Comparison of ENCODE assay signal across 1 cellular context in the genomic region with DNA sequence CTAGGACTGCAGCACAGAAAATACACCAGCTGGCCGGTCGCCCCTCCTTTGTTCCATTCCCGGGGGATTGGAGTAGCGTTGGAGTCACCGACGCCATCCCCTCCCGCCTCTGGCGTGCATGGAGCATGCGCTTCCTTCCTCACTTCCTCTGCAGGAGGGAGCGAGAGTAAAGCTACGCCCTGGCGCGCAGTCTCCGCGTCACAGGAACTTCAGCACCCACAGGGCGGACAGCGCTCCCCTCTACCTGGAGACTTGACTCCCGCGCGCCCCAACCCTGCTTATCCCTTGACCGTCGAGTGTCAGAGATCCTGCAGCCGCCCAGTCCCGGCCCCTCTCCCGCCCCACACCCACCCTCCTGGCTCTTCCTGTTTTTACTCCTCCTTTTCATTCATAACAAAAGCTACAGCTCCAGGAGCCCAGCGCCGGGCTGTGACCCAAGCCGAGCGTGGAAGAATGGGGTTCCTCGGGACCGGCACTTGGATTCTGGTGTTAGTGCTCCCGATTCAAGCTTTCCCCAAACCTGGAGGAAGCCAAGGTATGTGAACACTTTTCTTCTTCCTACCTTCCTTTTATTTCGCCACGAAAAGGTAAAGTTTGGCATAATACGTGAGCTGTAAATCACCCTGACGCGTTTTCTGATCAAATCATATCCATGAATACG.
A peak's percentile ranks its signal among the peaks of the same experiment; 100 is the strongest.
TF ChIP-seq lines count a peak whose summit lies in the region.

Gene SCG3 (plus strand): TSS at position 201 of the 661 bp plus-strand sequence. CDS start 253 bp downstream, at position 454.

TF ChIP-seq in HepG2, 621 proteins besides CTCF, POLR2A, EP300 and RAD21 (continued from another document and continues in another):
- TF ChIP-seq THAP9 (CRISPR knock-in tag; IDR thresholded peaks at IDR 0.05; ENCODE audit: borderline replicate concordance) (no peak), ZNF792 (CRISPR knock-in tag; IDR thresholded peaks at IDR 0.05) (peak; percentile 81), ADNP (CRISPR knock-in tag; IDR thresholded peaks at IDR 0.05) (no peak), ZNF264 (CRISPR knock-in tag; IDR thresholded peaks at IDR 0.05) (peak; percentile 61; the same call in 1 of the 2 replicates), NCOA2 (CRISPR knock-in tag; IDR thresholded peaks at IDR 0.05) (peak; percentile 37; the same call in 1 of the 2 replicates), ZNF383 (CRISPR knock-in tag; IDR thresholded peaks at IDR 0.05; ENCODE audit: borderline replicate concordance) (no peak), HOXA3 (CRISPR knock-in tag; IDR thresholded peaks at IDR 0.05) (peak; percentile 75), ZNF564 (CRISPR knock-in tag; IDR thresholded peaks at IDR 0.05) (0 out of 2 replicates have a peak, but pooled peaks have one; percentile 39), ZNF451 (CRISPR knock-in tag; IDR thresholded peaks at IDR 0.05) (0 out of 2 replicates have a peak, but pooled peaks have one; percentile 72), ZMYM4 (CRISPR knock-in tag; IDR thresholded peaks at IDR 0.05) (0 out of 2 replicates have a peak, but pooled peaks have one; percentile 21), ZNF441 (CRISPR knock-in tag; IDR thresholded peaks at IDR 0.05; ENCODE audit: borderline replicate concordance) (peak; percentile 72; the same call in 1 of the 2 replicates), ZHX2 (IDR thresholded peaks at IDR 0.05; ENCODE audit: low read depth) (no peak), ZHX2 (CRISPR knock-in tag; IDR thresholded peaks at IDR 0.05; ENCODE audit: borderline replicate concordance) (0 out of 2 replicates have a peak, but pooled peaks have one; percentile 70), BRCA1 (CRISPR knock-in tag; IDR thresholded peaks at IDR 0.05) (peak; percentile 94), SRSF1 (optimal IDR thresholded peaks at IDR 0.05; ENCODE audit: low read depth, low read length) (peak; percentile 38), ZBED4 (CRISPR knock-in tag; IDR thresholded peaks at IDR 0.05; ENCODE audit: borderline replicate concordance) (0 out of 2 replicates have a peak, but pooled peaks have one; percentile 78), HES4 (CRISPR knock-in tag; IDR thresholded peaks at IDR 0.05; ENCODE audit: borderline replicate concordance) (peak; percentile 56; the same call in 1 of the 2 replicates), ARNT2 (CRISPR knock-in tag; IDR thresholded peaks at IDR 0.05; ENCODE audit: low read depth) (0 out of 2 replicates have a peak, but pooled peaks have one; percentile 54), MIER3 (CRISPR knock-in tag; IDR thresholded peaks at IDR 0.05; ENCODE audit: borderline replicate concordance) (peak; percentile 48; the same call in 1 of the 2 replicates), RFXAP (CRISPR knock-in tag; IDR thresholded peaks at IDR 0.05; ENCODE audit: borderline replicate concordance) (peak; percentile 42; the same call in 1 of the 2 replicates), SNAPC4 (CRISPR knock-in tag; IDR thresholded peaks at IDR 0.05) (no peak), ZNF777 (CRISPR knock-in tag; IDR thresholded peaks at IDR 0.05) (peak; percentile 73), HOXD1 (CRISPR knock-in tag; IDR thresholded peaks at IDR 0.05) (0 out of 2 replicates have a peak, but pooled peaks have one; percentile 70), ISL2 (CRISPR knock-in tag; IDR thresholded peaks at IDR 0.05) (0 out of 2 replicates have a peak, but pooled peaks have one; percentile 33), TAF1 (CRISPR knock-in tag; IDR thresholded peaks at IDR 0.05) (no peak), ZNF773 (CRISPR knock-in tag; IDR thresholded peaks at IDR 0.05; ENCODE audit: borderline replicate concordance) (peak; percentile 92), ARHGAP35 (CRISPR knock-in tag; IDR thresholded peaks at IDR 0.05; ENCODE audit: borderline replicate concordance) (no peak), ZFP36 (IDR thresholded peaks at IDR 0.05; ENCODE audit: borderline replicate concordance, low read depth, low read length, partially characterized antibody) (no peak), ZBTB42 (CRISPR knock-in tag; IDR thresholded peaks at IDR 0.05) (no peak), ZMYM2 (CRISPR knock-in tag; IDR thresholded peaks at IDR 0.05) (no peak), RARA (CRISPR knock-in tag; IDR thresholded peaks at IDR 0.05) (peak; percentile 51; the same call in 1 of the 2 replicates), CREB1 (IDR thresholded peaks at IDR 0.05) (peak; percentile 60), CREB1 (CRISPR knock-in tag; IDR thresholded peaks at IDR 0.05) (no peak), FOXA3 (CRISPR knock-in tag; IDR thresholded peaks at IDR 0.05) (peak; percentile 37; the same call in 1 of the 2 replicates)
- TF ChIP-seq, protein P1, sequence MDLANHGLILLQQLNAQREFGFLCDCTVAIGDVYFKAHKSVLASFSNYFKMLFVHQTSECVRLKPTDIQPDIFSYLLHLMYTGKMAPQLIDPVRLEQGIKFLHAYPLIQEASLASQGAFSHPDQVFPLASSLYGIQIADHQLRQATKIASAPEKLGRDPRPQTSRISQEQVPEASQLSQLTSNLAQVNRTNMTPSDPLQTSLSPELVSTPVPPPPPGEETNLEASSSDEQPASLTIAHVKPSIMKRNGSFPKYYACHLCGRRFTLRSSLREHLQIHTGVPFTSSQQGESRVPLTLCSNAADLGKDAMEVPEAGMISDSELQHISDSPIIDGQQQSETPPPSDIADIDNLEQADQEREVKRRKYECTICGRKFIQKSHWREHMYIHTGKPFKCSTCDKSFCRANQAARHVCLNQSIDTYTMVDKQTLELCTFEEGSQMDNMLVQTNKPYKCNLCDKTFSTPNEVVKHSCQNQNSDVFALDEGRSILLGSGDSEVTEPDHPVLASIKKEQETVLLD (CRISPR knock-in tag; IDR thresholded peaks at IDR 0.05; ENCODE audit: low read depth): 0 out of 2 replicates have a peak, but pooled peaks have one; percentile 29
- TF ChIP-seq, protein P2, sequence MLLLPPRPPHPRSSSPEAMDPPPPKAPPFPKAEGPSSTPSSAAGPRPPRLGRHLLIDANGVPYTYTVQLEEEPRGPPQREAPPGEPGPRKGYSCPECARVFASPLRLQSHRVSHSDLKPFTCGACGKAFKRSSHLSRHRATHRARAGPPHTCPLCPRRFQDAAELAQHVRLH (CRISPR knock-in tag; IDR thresholded peaks at IDR 0.05; ENCODE audit: borderline replicate concordance, low read depth): peak; percentile 77; the same call in 1 of the 2 replicates
